Comparison of ENCODE assay signal across 10 cellular contexts in the genomic region with DNA sequence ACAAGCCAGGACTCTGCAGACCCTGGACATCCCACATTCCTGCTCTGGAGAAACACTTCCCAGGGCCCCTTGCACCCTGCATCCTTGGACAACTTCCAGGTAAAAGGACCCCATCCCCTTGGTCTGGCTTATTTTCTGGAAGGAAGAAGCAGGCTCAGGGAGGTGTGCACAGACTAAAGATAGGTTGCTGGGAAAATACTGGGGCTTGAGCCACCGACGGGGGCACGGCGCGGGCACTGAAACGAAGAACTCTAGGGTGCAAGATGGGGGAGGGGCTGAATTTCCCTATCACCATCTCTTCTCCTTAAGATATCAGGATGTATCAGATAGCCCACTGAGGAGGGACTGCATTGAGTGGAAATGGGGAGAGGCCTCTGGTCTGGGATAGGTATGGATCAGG. TPM values are rescaled to one million over a fixed set of nuclear protein-coding genes. Genes with fewer than 3 reads are reported as not detected.
A peak's percentile ranks its signal among the peaks of the same experiment; 100 is the strongest.
DNase-seq lines count a peak whose midpoint lies in the region; ATAC-seq and TF ChIP-seq lines count a peak whose summit lies in the region.
"Had no signal": no experiment of that assay in that cellular context is flagged by ENCODE, and none has a peak within 500 bp of the region (broad histone marks: within the 10 kb centered on the region; RNA-seq: fewer than 3 reads in every experiment).

No MANE protein-coding gene starts in this region.

- TF ChIP-seq CTCF in AG10803 (conservative IDR thresholded peaks at IDR 0.05; ENCODE audit: low read length) (no peak), KMS-11 (conservative IDR thresholded peaks at IDR 0.05; ENCODE audit: low read depth, low read length) (no peak), choroid plexus epithelial cell (conservative IDR thresholded peaks at IDR 0.05; ENCODE audit: low read depth, low read length) (no peak)

- no peak overlapping the region for H3K27ac ChIP-seq in KMS-11

- H3K4me1 Mint-ChIP-seq in naive thymus-derived CD8-positive, alpha-beta T cell: peaks cover 10 to 25% (median 21%) of the 10 kb centered on the region in 4 donors

- peak overlapping the region; percentile 85 for H3K4me2 ChIP-seq in KMS-11

- H3K4me3 ChIP-seq in AG10803 (ENCODE audit: low read length) (peak overlapping the region; percentile 79), KMS-11 (IDR thresholded peaks at IDR 0.05; ENCODE audit: insufficient read depth, low read depth, low read length) (no peak overlapping the region), choroid plexus epithelial cell (ENCODE audit: low read depth, low read length) (peak overlapping the region; percentile 67)

- no peaks in the 10 kb centered on the region for H3K9me3 Mint-ChIP-seq in naive thymus-derived CD8-positive, alpha-beta T cell

- ATAC-seq in naive thymus-derived CD8-positive, alpha-beta T cell: no peak
- ATAC-seq in GM18517 (IDR thresholded peaks at IDR 0.05; ENCODE audit: unreplicated experiment): no peak

- peaks cover 0 to 29% (median 0%) of the 10 kb centered on the region in 3 donors for H3K36me3 Mint-ChIP-seq in naive thymus-derived CD8-positive, alpha-beta T cell

- H3K79me2 ChIP-seq in KMS-11 (ENCODE audit: insufficient read depth, low read depth): no peaks in the 10 kb centered on the region

- H3K27ac Mint-ChIP-seq in naive thymus-derived CD8-positive, alpha-beta T cell: peak overlapping the region in 8 of 10 donors; percentile 44 to 88 (median 82)

- H4K20me1 ChIP-seq in KMS-11 (ENCODE audit: insufficient read depth): no peaks in the 10 kb centered on the region

- POLR2A ChIA-PET in naive thymus-derived CD8-positive, alpha-beta T cell (lab: Charles Lee): interaction anchor here (1.4 kb wide), 1 partner anchor 8 kb away, joined by 5 read pairs; the partner anchor contains the start of gene TOMM6

- H3K27me3 Mint-ChIP-seq in naive thymus-derived CD8-positive, alpha-beta T cell: peaks cover 0 to 11% (median 0%) of the 10 kb centered on the region in 5 donors

- H3K27me3 ChIP-seq in KMS-11 (ENCODE audit: insufficient read depth, low read depth): peaks cover 20% of the 10 kb centered on the region

- no peak for DNase-seq in AG10803 (ENCODE audit: low read depth)
- DNase-seq in choroid plexus epithelial cell (ENCODE audit: low read depth): no peak
- no peak for DNase-seq in naive thymus-derived CD8-positive, alpha-beta T cell
- no peak for DNase-seq in stimulated activated CD8-positive, alpha-beta memory T cell treated with anti-CD3 and anti-CD28 coated beads, Interleukin-4, amount 100 ng/mL, for 48 hours
- no peak for DNase-seq in NCI-H526 (lab: John Stamatoyannopoulos, UW)
- DNase-seq in DMS153 treated with DMSO at 0.1 percent for 48 hours (lab: John Stamatoyannopoulos, UW; ENCODE audit: unreplicated experiment): no peak

- no peak overlapping the region; the same call in 1 of the 2 replicates for H3K9ac ChIP-seq in KMS-11

- 0 out of 2 replicates have a peak overlapping the region, but pooled peaks have one; percentile 41 for H2AFZ ChIP-seq in KMS-11 (ENCODE audit: low read depth)

- peak overlapping the region; percentile 80 to 94 (median 90) for H3K4me3 Mint-ChIP-seq in naive thymus-derived CD8-positive, alpha-beta T cell

- H3K4me1 ChIP-seq in KMS-11 (ENCODE audit: low read depth, poor library complexity, severe bottlenecking): peaks cover 10% of the 10 kb centered on the region

- H3K36me3 ChIP-seq in KMS-11 (ENCODE audit: insufficient read depth): no peaks in the 10 kb centered on the region

RNA-seq across cellular contexts. Expression of gene FRS3, which starts 0.8 kb away (rescaled TPM):
- total RNA-seq in naive thymus-derived CD8-positive, alpha-beta T cell: 1 to 10 TPM; 7.5 to 7.6 TPM
- polyA plus RNA-seq in naive thymus-derived CD8-positive, alpha-beta T cell: 1 to 10 TPM in 2 of 3 donors, under 1 TPM in 1; 0.91 to 2.8 (median 2.1) TPM

RNA-seq across cellular contexts. Expression of gene PRICKLE4, which starts 1.7 kb away (rescaled TPM):
- not detected for total RNA-seq in naive thymus-derived CD8-positive, alpha-beta T cell
- not detected for polyA plus RNA-seq in naive thymus-derived CD8-positive, alpha-beta T cell

RNA-seq across cellular contexts. Expression of gene TOMM6, which starts 8.6 kb away (rescaled TPM):
- total RNA-seq in naive thymus-derived CD8-positive, alpha-beta T cell: 100 to 1,000 TPM; 134 to 135 TPM
- 100 to 1,000 TPM; 433 to 440 (median 433) TPM for polyA plus RNA-seq in naive thymus-derived CD8-positive, alpha-beta T cell

RNA-seq across cellular contexts. Expression of gene PGC, which starts 31.7 kb away (rescaled TPM):
- not detected for total RNA-seq in naive thymus-derived CD8-positive, alpha-beta T cell
- not detected for polyA plus RNA-seq in naive thymus-derived CD8-positive, alpha-beta T cell
- total RNA-seq: LHCN-M2, myocyte had no signal

RNA-seq across cellular contexts. Expression of gene TFEB, which starts 43.5 kb away (rescaled TPM):
- total RNA-seq in naive thymus-derived CD8-positive, alpha-beta T cell: 10 to 100 TPM in 1 of 2 experiments, 1 to 10 TPM in 1; 9.2 to 10.8 TPM
- polyA plus RNA-seq in naive thymus-derived CD8-positive, alpha-beta T cell: 1 to 10 TPM; 2.6 to 9.4 (median 6.1) TPM
